15 cellular contexts compared by ENCODE assay signal in the genomic region with DNA sequence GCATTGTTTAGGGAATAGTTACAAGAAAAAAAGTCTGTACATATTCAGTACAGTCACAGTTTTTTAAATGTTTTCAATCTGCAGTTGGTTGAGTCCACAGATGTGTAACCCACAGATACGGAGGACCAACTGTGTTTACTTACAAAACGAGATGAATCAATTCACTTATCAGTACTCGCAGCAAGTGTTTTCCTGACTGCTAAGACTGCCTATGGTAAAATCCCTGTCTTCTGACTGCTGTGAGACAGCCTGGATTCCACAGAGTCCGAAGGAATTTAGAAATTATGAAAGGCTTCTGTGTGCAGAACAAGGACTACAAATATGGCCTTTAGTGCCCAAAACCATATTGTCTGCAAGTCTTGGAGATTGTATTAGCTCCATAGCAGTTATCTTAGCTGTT. TPM values are rescaled to one million over a fixed set of nuclear protein-coding genes. Genes with fewer than 3 reads are reported as not detected.
DNase-seq lines count a peak whose midpoint lies in the region; ATAC-seq and TF ChIP-seq lines count a peak whose summit lies in the region.
"Had no signal": no experiment of that assay in that cellular context is flagged by ENCODE, and none has a peak within 500 bp of the region (broad histone marks: within the 10 kb centered on the region; RNA-seq: fewer than 3 reads in every experiment).

No MANE protein-coding gene starts in this region.

- intact Hi-C loops in esophagus squamous epithelium (cut with DNase I) = no loop called here

- H3K27me3 Mint-ChIP-seq in CD4-positive, CD25-positive, alpha-beta regulatory T cell = no peaks in the 10 kb centered on the region
- H3K27me3 Mint-ChIP-seq in nephron (ENCODE audit: low read depth) = no peaks in the 10 kb centered on the region

- TF ChIP-seq CTCF in coronary artery (IDR thresholded peaks at IDR 0.05) = no peak
- TF ChIP-seq CTCF in nephron (IDR thresholded peaks at IDR 0.05; ENCODE audit: unreplicated experiment in 3 of 3) = no peak
- no peak for TF ChIP-seq CTCF in esophagus squamous epithelium (IDR thresholded peaks at IDR 0.05)

- peak overlapping the region; percentile 46 for H3K9ac ChIP-seq in SK-N-MC (ENCODE audit: insufficient read length)

- peak overlapping the region; percentile 96 for H3K27ac ChIP-seq in CD4-positive, CD25-positive, alpha-beta regulatory T cell (ENCODE audit: insufficient read depth, low read length, poor library complexity, severe bottlenecking)
- H3K27ac ChIP-seq in SK-N-MC (peak overlapping the region; percentile 80), coronary artery (peak overlapping the region in 1 of 2 donors; percentile 12), esophagus squamous epithelium (no peak overlapping the region)
- H3K27ac ChIP-seq: breast epithelium had no signal

- H3K36me3 Mint-ChIP-seq in CD4-positive, CD25-positive, alpha-beta regulatory T cell = peaks cover 21% of the 10 kb centered on the region
- H3K36me3 Mint-ChIP-seq in nephron (ENCODE audit: low read depth) = peaks cover 4% of the 10 kb centered on the region

- DNase-seq in CD4-positive, CD25-positive, alpha-beta regulatory T cell = no peak
- DNase-seq in SK-N-MC (ENCODE audit: low read depth, low spot score) (no peak), coronary artery (ENCODE audit: low spot score) (peak; percentile 21), esophagus squamous epithelium (lab: John Stamatoyannopoulos, UW) (no peak), NCI-H187 treated with DMSO at 0.1 percent for 48 hours (lab: John Stamatoyannopoulos, UW) (no peak), NCI-H1436 (lab: John Stamatoyannopoulos, UW) (no peak)
- no peak for DNase-seq in stimulated activated CD8-positive, alpha-beta memory T cell treated with anti-CD3 and anti-CD28 coated beads, Interleukin-4, amount 100 ng/mL, for 48 hours
- DNase-seq: GOT3; kidney glomerular epithelial cell; NCI-H1105; stimulated activated CD4-positive, alpha-beta T cell treated with anti-CD3 and anti-CD28 coated beads, Interleukin-15, amount 100 ng/mL, for 24 hours had no signal

- H3K4me1 Mint-ChIP-seq in CD4-positive, CD25-positive, alpha-beta regulatory T cell = peaks cover 54 to 95% (median 85%) of the 10 kb centered on the region in 4 donors
- peaks cover 7% of the 10 kb centered on the region for H3K4me1 Mint-ChIP-seq in nephron

- no peak for TF ChIP-seq POLR2A in esophagus squamous epithelium (IDR thresholded peaks at IDR 0.05)

- H3K27ac Mint-ChIP-seq in CD4-positive, CD25-positive, alpha-beta regulatory T cell = peak overlapping the region; percentile 97 to 99 (median 97)
- peak overlapping the region; percentile 18 to 70 (median 27) for H3K27ac Mint-ChIP-seq in nephron

- no peaks in the 10 kb centered on the region for H3K27me3 ChIP-seq in CD4-positive, CD25-positive, alpha-beta regulatory T cell (ENCODE audit: control insufficient read depth, insufficient read depth, low read length)
- no peaks in the 10 kb centered on the region for H3K27me3 ChIP-seq in esophagus squamous epithelium
- H3K27me3 ChIP-seq: breast epithelium had no signal

- peak overlapping the region; percentile 74 for H3K4me3 ChIP-seq in CD4-positive, CD25-positive, alpha-beta regulatory T cell (ENCODE audit: low read depth, low read length)
- H3K4me3 ChIP-seq in SK-N-MC (no peak overlapping the region), coronary artery (no peak overlapping the region), esophagus squamous epithelium (no peak overlapping the region)
- H3K4me3 ChIP-seq: breast epithelium had no signal

- ATAC-seq in CD4-positive, CD25-positive, alpha-beta regulatory T cell (ENCODE audit: low read depth in 2 of 2) = no peak
- ATAC-seq: SK-N-SH treated with all-trans-retinoic acid at 6 μM for 48 hours had no signal

- peak overlapping the region in 3 of 4 donors; percentile 80 to 87 (median 85) for H3K4me3 Mint-ChIP-seq in CD4-positive, CD25-positive, alpha-beta regulatory T cell
- no peak overlapping the region for H3K4me3 Mint-ChIP-seq in nephron
- H3K4me3 Mint-ChIP-seq: neural crest cell had no signal

- no peaks in the 10 kb centered on the region for H3K9me3 Mint-ChIP-seq in CD4-positive, CD25-positive, alpha-beta regulatory T cell
- H3K9me3 Mint-ChIP-seq in nephron = no peaks in the 10 kb centered on the region
- H3K9me3 Mint-ChIP-seq: neural crest cell had no signal

- H3K9me3 ChIP-seq in CD4-positive, CD25-positive, alpha-beta regulatory T cell (ENCODE audit: control insufficient read depth in 2 of 2, low read length in 2 of 2) = no peaks in the 10 kb centered on the region
- no peaks in the 10 kb centered on the region for H3K9me3 ChIP-seq in SK-N-MC (ENCODE audit: low read depth, low read length)
- no peaks in the 10 kb centered on the region for H3K9me3 ChIP-seq in esophagus squamous epithelium
- H3K9me3 ChIP-seq: breast epithelium had no signal

- WGBS in esophagus squamous epithelium, 2 donors = 57 to 68% methylated on average over 4 of the region's 4 CpGs

- peaks cover 6% of the 10 kb centered on the region for H3K36me3 ChIP-seq in CD4-positive, CD25-positive, alpha-beta regulatory T cell (ENCODE audit: control insufficient read depth, insufficient read depth, low read length)
- H3K36me3 ChIP-seq in SK-N-MC (ENCODE audit: insufficient read depth, low read length) = no peaks in the 10 kb centered on the region
- no peaks in the 10 kb centered on the region for H3K36me3 ChIP-seq in esophagus squamous epithelium
- H3K36me3 ChIP-seq: breast epithelium had no signal

- H3K4me1 ChIP-seq in CD4-positive, CD25-positive, alpha-beta regulatory T cell (ENCODE audit: control insufficient read depth, insufficient read depth, low read length, poor library complexity, severe bottlenecking) = peaks cover 99% of the 10 kb centered on the region
- peaks cover 0 to 7% (median 0%) of the 10 kb centered on the region in 3 donors for H3K4me1 ChIP-seq in esophagus squamous epithelium
- H3K4me1 ChIP-seq: breast epithelium had no signal

RNA-seq across cellular contexts. Expression of gene C1QTNF9, which starts 45.7 kb away (rescaled TPM):
- total RNA-seq in CD4-positive, CD25-positive, alpha-beta regulatory T cell = 0.20 TPM
- not detected for polyA plus RNA-seq in CD4-positive, CD25-positive, alpha-beta regulatory T cell
- total RNA-seq in esophagus squamous epithelium = not detected
- total RNA-seq: neural crest cell had no signal

Comparison
In these comparisons a context has a peak if more than half of its experiments do, and no peak if none do; other contexts are left out.
1. H3K27ac ChIP-seq: peak in CD4-positive, CD25-positive, alpha-beta regulatory T cell (single experiment) and SK-N-MC (single experiment); none in esophagus squamous epithelium (0 of 4).
2. H3K4me3 Mint-ChIP-seq: peak in CD4-positive, CD25-positive, alpha-beta regulatory T cell (3 of 4); none in nephron (0 of 3).